Comparison of ENCODE assay signal across 15 cellular contexts in genomic region chr4:128597515-128597914, GRCh38.
DNase-seq lines count a peak whose midpoint lies in the region; ATAC-seq, FAIRE-seq and TF ChIP-seq lines count a peak whose summit lies in the region.
"Had no signal": no experiment of that assay in that cellular context is flagged by ENCODE, and none has a peak within 500 bp of the region (broad histone marks: within the 10 kb centered on the region; RNA-seq: fewer than 3 reads in every experiment).

No MANE protein-coding gene starts in this region.

- TF ChIP-seq EP300 in A549 (IDR thresholded peaks at IDR 0.05) = no peak

- H3K36me3 ChIP-seq in HAP-1 (replicated peaks) (no peaks in the 10 kb centered on the region), keratinocyte (ENCODE audit: control insufficient read depth in 2 of 2, extremely low read depth in 1 of 2, insufficient read depth in 2 of 2, low read length in 2 of 2) (no peaks in the 10 kb centered on the region)

- H3K4me3 Mint-ChIP-seq in nephron progenitor cell = no peak overlapping the region
- H3K4me3 Mint-ChIP-seq: B cell; CD4-positive, alpha-beta T cell; H9 had no signal

- peaks cover 64% of the 10 kb centered on the region for H3K4me1 Mint-ChIP-seq in nephron progenitor cell
- H3K4me1 Mint-ChIP-seq: B cell had no signal

- no peak overlapping the region for H2AFZ ChIP-seq in keratinocyte (ENCODE audit: control insufficient read depth, low read length)

- CTCF ChIA-PET in A549 (lab: Yijun Ruan, JAX) = interaction anchor here (1.1 kb wide), 1 partner anchor 13 kb away, joined by 5 read pairs; no protein-coding TSS in a partner anchor

- TF ChIP-seq CTCF in A549 (IDR thresholded peaks at IDR 0.05) (no peak), keratinocyte (optimal IDR thresholded peaks at IDR 0.05 in 1 of 3, IDR thresholded peaks at IDR 0.05 in 1 of 3, conservative IDR thresholded peaks at IDR 0.05 in 1 of 3; ENCODE audit: extremely low read depth in 1 of 3, insufficient read depth in 2 of 3, low read length in 3 of 3) (no peak), nephron progenitor cell (IDR thresholded peaks at IDR 0.05) (no peak)

- no peak for FAIRE-seq in A549 (lab: Jason Lieb, UNC)
- peak; percentile 39 for FAIRE-seq in keratinocyte (lab: Jason Lieb, UNC)
- FAIRE-seq: GM12891 had no signal

- H3K4me2 ChIP-seq in A549 (peak overlapping the region; percentile 39; the same call in 1 of the 3 replicates), keratinocyte (ENCODE audit: control insufficient read depth, extremely low read depth, insufficient read depth, low read depth, low read length) (no peak overlapping the region)

- DNase-seq in A549 (ENCODE audit: low read depth in 1 of 2, low spot score in 1 of 2) (no peak), HAP-1 (ENCODE audit: low spot score in 2 of 2) (peak; percentile 32 to 81), keratinocyte (ENCODE audit: low read depth, low spot score) (no peak), nephron progenitor cell (no peak), erythroblast (lab: John Stamatoyannopoulos, UW) (no peak), RKO (ENCODE audit: low spot score) (no peak), NCI-H1048 (lab: John Stamatoyannopoulos, UW) (no peak)
- DNase-seq: C1 segment of cervical spinal cord; Calu3; CD4-positive, alpha-beta T cell; DMS 273 treated with DMSO at 0.1 percent for 48 hours; GOT3; H9 had no signal

- peaks cover 6% of the 10 kb centered on the region for H3K27me3 Mint-ChIP-seq in nephron progenitor cell (ENCODE audit: low read depth, poor library complexity)

- H3K27ac ChIP-seq in A549 = peak overlapping the region; percentile 85 to 98
- H3K27ac ChIP-seq in keratinocyte (ENCODE audit: control insufficient read depth, insufficient read depth, low read length) = no peak overlapping the region

- H3K4me3 ChIP-seq in A549 = no peak overlapping the region
- no peak overlapping the region for H3K4me3 ChIP-seq in HAP-1
- no peak overlapping the region for H3K4me3 ChIP-seq in keratinocyte (ENCODE audit: control insufficient read depth in 2 of 3, extremely low read depth in 1 of 3, insufficient read depth in 2 of 3, low read depth in 1 of 3, low read length in 3 of 3)

- no peaks in the 10 kb centered on the region for H3K9me1 ChIP-seq in keratinocyte (ENCODE audit: control insufficient read depth, extremely low read depth, insufficient read depth, low read length)

- 89% methylated on average over 4 of the region's 4 CpGs for WGBS in A549 (ENCODE audit: missing lambda C conversion rate)

- peaks cover 19% of the 10 kb centered on the region for H3K36me3 Mint-ChIP-seq in nephron progenitor cell (ENCODE audit: low read depth)

- H3K79me2 ChIP-seq in keratinocyte (ENCODE audit: control insufficient read depth, insufficient read depth, low read length) = no peaks in the 10 kb centered on the region

- peaks cover 43% of the 10 kb centered on the region for H3K9me3 Mint-ChIP-seq in nephron progenitor cell

- H3K9me3 ChIP-seq in A549 (peaks cover 26% of the 10 kb centered on the region; the same call in 2 of the 3 replicates), HAP-1 (no peaks in the 10 kb centered on the region; the same call in 1 of the 2 replicates), keratinocyte (ENCODE audit: control insufficient read depth, low read depth, low read length) (no peaks in the 10 kb centered on the region)

- TF ChIP-seq POLR2A in A549 (IDR thresholded peaks at IDR 0.05; ENCODE audit: low read length) = no peak
- no peak for TF ChIP-seq POLR2A in erythroblast (IDR thresholded peaks at IDR 0.05; ENCODE audit: low read length)

- dilution Hi-C loops in keratinocyte (cut with MboI; ENCODE audit: extremely low pct_ligation_motif_present, low sequenced_read_pairs) = no loop called here

- peak overlapping the region; percentile 57 for H3K27ac Mint-ChIP-seq in nephron progenitor cell
- H3K27ac Mint-ChIP-seq: B cell; CD4-positive, alpha-beta T cell had no signal

- H4K20me1 ChIP-seq in keratinocyte (ENCODE audit: control insufficient read depth, extremely low read depth, insufficient read depth, low read length) = no peaks in the 10 kb centered on the region

- TF ChIP-seq RAD21 in A549 (conservative IDR thresholded peaks at IDR 0.05 in 1 of 2, IDR thresholded peaks at IDR 0.05 in 1 of 2) = no peak

- no peak overlapping the region for H3K9ac ChIP-seq in keratinocyte (ENCODE audit: control insufficient read depth, extremely low read depth, insufficient read depth, low read length)

- no peak for ATAC-seq in A549

- POLR2A ChIA-PET in A549 (lab: Yijun Ruan, JAX) = interaction anchor here (1.0 kb wide), 1 partner anchor 215 kb away, joined by 3 read pairs; no protein-coding TSS in a partner anchor

- in situ Hi-C loops in HAP-1 (cut with MboI; ENCODE audit: low sequenced_read_pairs) = loop anchor here (25.0 kb wide), 1 partner anchor 215 kb away; the partner anchor contains the start of gene JADE1

- no peaks in the 10 kb centered on the region for H3K27me3 ChIP-seq in HAP-1 (ENCODE audit: low read depth)
- no peaks in the 10 kb centered on the region for H3K27me3 ChIP-seq in keratinocyte (ENCODE audit: control insufficient read depth, extremely low read depth, insufficient read depth, low read length)

- H3K4me1 ChIP-seq in A549 = peaks cover 46% of the 10 kb centered on the region
- peaks cover 27% of the 10 kb centered on the region for H3K4me1 ChIP-seq in HAP-1
- H3K4me1 ChIP-seq in keratinocyte (ENCODE audit: control insufficient read depth, extremely low read depth, insufficient read depth, low read length) = peaks cover 26% of the 10 kb centered on the region

TF ChIP-seq in A549, 52 proteins besides CTCF, POLR2A, EP300 and RAD21:
- TF ChIP-seq, protein P1, sequence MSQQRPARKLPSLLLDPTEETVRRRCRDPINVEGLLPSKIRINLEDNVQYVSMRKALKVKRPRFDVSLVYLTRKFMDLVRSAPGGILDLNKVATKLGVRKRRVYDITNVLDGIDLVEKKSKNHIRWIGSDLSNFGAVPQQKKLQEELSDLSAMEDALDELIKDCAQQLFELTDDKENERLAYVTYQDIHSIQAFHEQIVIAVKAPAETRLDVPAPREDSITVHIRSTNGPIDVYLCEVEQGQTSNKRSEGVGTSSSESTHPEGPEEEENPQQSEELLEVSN (IDR thresholded peaks at IDR 0.05; ENCODE audit: borderline replicate concordance, low read depth) = no peak
- TF ChIP-seq REST (IDR thresholded peaks at IDR 0.05) (no peak), HOXA7 (CRISPR knock-in tag; IDR thresholded peaks at IDR 0.05) (no peak), TP53 (CRISPR knock-in tag; IDR thresholded peaks at IDR 0.05) (no peak), NFE2L2 (conservative IDR thresholded peaks at IDR 0.05; ENCODE audit: low read length) (no peak), EHMT2 (IDR thresholded peaks at IDR 0.05; ENCODE audit: low read depth) (no peak), FOXS1 (CRISPR knock-in tag; IDR thresholded peaks at IDR 0.05) (no peak), FOSL2 (IDR thresholded peaks at IDR 0.05) (no peak), FOSL2 (CRISPR knock-in tag; IDR thresholded peaks at IDR 0.05) (no peak)

Comparison
In these comparisons a context has a peak if more than half of its experiments do, and no peak if none do; other contexts are left out.
1. DNase-seq: peak in HAP-1 (2 of 2); none in A549 (0 of 2), keratinocyte (single experiment), nephron progenitor cell (single experiment), erythroblast (0 of 2), RKO (single experiment) and NCI-H1048 (single experiment).